ENCODE assay signal across 8 cellular contexts in genomic region chr10:104122273-104123107, GRCh38. TPM values are rescaled to one million over a fixed set of nuclear protein-coding genes. Genes with fewer than 3 reads are reported as not detected.
A peak's percentile ranks its signal among the peaks of the same experiment; 100 is the strongest.
DNase-seq lines count a peak whose midpoint lies in the region; ATAC-seq and TF ChIP-seq lines count a peak whose summit lies in the region.

No MANE protein-coding gene starts in this region.

- H3K4me3 ChIP-seq in fibroblast of lung (replicated peaks in 1 of 4; ENCODE audit: control extremely low read depth in 1 of 4, insufficient read depth in 1 of 4, low read depth in 3 of 4, low read length in 4 of 4) (peak overlapping the region; percentile 59 to 88 (median 80)), neutrophil (ENCODE audit: low read depth in 1 of 2, low read length in 1 of 2) (peak overlapping the region; percentile 75 to 95)

- no peaks in the 10 kb centered on the region for H4K20me1 ChIP-seq in fibroblast of lung (ENCODE audit: control insufficient read depth, extremely low read depth, insufficient read depth, low read length)

- peak; percentile 59 for DNase-seq in NCI-H1436 treated with DMSO at 0.1 percent for 48 hours (lab: John Stamatoyannopoulos, UW)
- no peak for DNase-seq in NCI-H1436 (lab: John Stamatoyannopoulos, UW)
- peak in 1 of 2 donors; percentile 20 for DNase-seq in fibroblast of lung (ENCODE audit: low read depth in 2 of 2)
- no peak for DNase-seq in central memory CD4-positive, alpha-beta T cell
- no peak for DNase-seq in stimulated activated naive CD4-positive, alpha-beta T cell (lab: John Stamatoyannopoulos, UW)

- H3K36me3 ChIP-seq in fibroblast of lung (ENCODE audit: control insufficient read depth, insufficient read depth, low read length) (no peaks in the 10 kb centered on the region), neutrophil (no peaks in the 10 kb centered on the region)

- H3K27ac ChIP-seq in fibroblast of lung (ENCODE audit: insufficient read depth, low read length) (peak overlapping the region; percentile 62), neutrophil (peak overlapping the region; percentile 95)

- H3K27me3 ChIP-seq in fibroblast of lung (ENCODE audit: control insufficient read depth, insufficient read depth, low read length) (no peaks in the 10 kb centered on the region), neutrophil (peaks cover 7% of the 10 kb centered on the region)

- H3K9me3 ChIP-seq in fibroblast of lung (ENCODE audit: control insufficient read depth, insufficient read depth, low read depth, low read length) (no peaks in the 10 kb centered on the region), neutrophil (no peaks in the 10 kb centered on the region)

- no peak for TF ChIP-seq CTCF in fibroblast of lung (conservative IDR thresholded peaks at IDR 0.05 in 1 of 2, IDR thresholded peaks at IDR 0.05 in 1 of 2; ENCODE audit: low read depth in 1 of 2, low read length in 2 of 2)
- no peak for TF ChIP-seq CTCF in neutrophil (IDR thresholded peaks at IDR 0.05)

- H3K9ac ChIP-seq in fibroblast of lung (ENCODE audit: insufficient read depth, low read length) = peak overlapping the region; percentile 56

- peak overlapping the region; percentile 82 for H3K4me2 ChIP-seq in fibroblast of lung (ENCODE audit: extremely low read depth, insufficient read depth, low read length)

- H3K79me2 ChIP-seq in fibroblast of lung (ENCODE audit: control insufficient read depth, insufficient read depth, low read length) = no peaks in the 10 kb centered on the region

- ATAC-seq in HG02943 (IDR thresholded peaks at IDR 0.05; ENCODE audit: low read depth, unreplicated experiment) (peak; percentile 8), SK-N-SH treated with all-trans-retinoic acid at 6 μM for 48 hours (peak; percentile 1; the same call in 2 of the 3 replicates)

- peak overlapping the region; percentile 77 for H2AFZ ChIP-seq in fibroblast of lung (ENCODE audit: low read length)

- H3K4me1 ChIP-seq in fibroblast of lung (ENCODE audit: control insufficient read depth, extremely low read depth, insufficient read depth, low read length) = peaks cover 5% of the 10 kb centered on the region
- peaks cover 6 to 18% of the 10 kb centered on the region in 2 experiments for H3K4me1 ChIP-seq in neutrophil (ENCODE audit: control insufficient read depth in 1 of 2, insufficient read depth in 1 of 2, low read depth in 1 of 2, low read length in 1 of 2)

TF ChIP-seq in SK-N-SH treated with all-trans-retinoic acid at 6 μM for 48 hours, 23 proteins besides CTCF, POLR2A, EP300 and RAD21:
- TF ChIP-seq ISL1 (CRISPR knock-in tag; IDR thresholded peaks at IDR 0.05) = no peak
- no peak for TF ChIP-seq TOX (CRISPR knock-in tag; IDR thresholded peaks at IDR 0.05; ENCODE audit: borderline replicate concordance)
- TF ChIP-seq ESRRG (CRISPR knock-in tag; IDR thresholded peaks at IDR 0.05) = no peak
- TF ChIP-seq ZC3H10 (CRISPR knock-in tag; IDR thresholded peaks at IDR 0.05) = no peak
- TF ChIP-seq SNAI2 (CRISPR knock-in tag; IDR thresholded peaks at IDR 0.05) = no peak
- no peak for TF ChIP-seq TSHZ2 (CRISPR knock-in tag; IDR thresholded peaks at IDR 0.05)
- TF ChIP-seq ZNF8 (CRISPR knock-in tag; IDR thresholded peaks at IDR 0.05) = no peak
- TF ChIP-seq ZNF70 (CRISPR knock-in tag; IDR thresholded peaks at IDR 0.05) = no peak

RNA-seq across cellular contexts. Expression of gene SFR1, which starts 0.5 kb away (rescaled TPM):
- total RNA-seq in fibroblast of lung = 5.4 and 6.2 TPM in 2 replicates
- polyA plus RNA-seq in fibroblast of lung = 5.2 and 6.9 TPM in 2 replicates
- polyA plus RNA-seq in fibroblast of lung (2012) = 3.8 and 4.4 TPM in 2 replicates
- 0.55 and 1.2 TPM in 2 replicates for polyA minus RNA-seq in fibroblast of lung (ENCODE audit: low replicate concordance)

RNA-seq across cellular contexts. Expression of gene COL17A1, which starts 36.8 kb away (rescaled TPM):
- under 0.01 TPM in 1 of 2 replicates, not detected in the other for total RNA-seq in fibroblast of lung
- polyA plus RNA-seq in fibroblast of lung = 0.12 and 0.18 TPM in 2 replicates
- 0.02 TPM in 1 of 2 replicates, not detected in the other for polyA plus RNA-seq in fibroblast of lung (2012)
- 0.82 and 2.5 TPM in 2 replicates for polyA minus RNA-seq in fibroblast of lung (ENCODE audit: low replicate concordance)
